39 cellular contexts compared by ENCODE assay signal in the genomic region with DNA sequence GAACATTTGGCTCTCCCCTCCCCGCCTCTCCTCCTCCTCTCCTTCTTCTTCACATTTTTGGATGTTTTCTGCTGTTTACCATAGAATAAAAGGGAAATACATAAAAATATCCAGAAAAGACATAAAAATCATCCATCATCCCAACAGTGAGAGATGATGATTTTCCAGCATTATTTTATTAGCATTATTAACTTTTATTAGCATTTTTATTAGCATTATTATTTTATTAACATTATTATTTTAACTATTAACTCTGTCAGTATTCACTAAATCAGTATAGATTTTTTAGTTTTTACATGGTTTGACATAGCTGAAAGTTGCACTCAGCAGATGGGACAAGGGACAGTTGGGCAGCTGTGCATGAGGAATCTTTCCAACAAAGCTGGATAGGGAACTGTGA.
"Had no signal": no experiment of that assay in that cellular context is flagged by ENCODE, and none has a peak within 500 bp of the region (broad histone marks: within the 10 kb centered on the region; RNA-seq: fewer than 3 reads in every experiment).

No MANE protein-coding gene starts in this region.

- H3K4me3 ChIP-seq: adrenal gland, ascending aorta, body of pancreas, breast epithelium, cardiac muscle cell had no signal

- DNase-seq: activated effector memory CD4-positive, alpha-beta T cell treated with anti-CD3 and anti-CD28 coated beads, Interleukin-2, amount 50 U/mL, for 16 hours; activated effector memory CD4-positive, alpha-beta T cell treated with Interleukin-2 at 50 U/mL for 16 hours; activated gamma-delta T cell; activated gamma-delta T cell treated with Interleukin-2 at 50 U/mL for 16 hours; activated naive CD4-positive, alpha-beta T cell; activated naive CD4-positive, alpha-beta T cell treated with anti-CD3 and anti-CD28 coated beads for 36 hours; activated naive CD4-positive, alpha-beta T cell treated with anti-CD3 and anti-CD28 coated beads, Interleukin-2, amount 10 ng/mL, durations not matched to agents 7 days and 5 days; activated naive CD4-positive, alpha-beta T cell treated with anti-CD3 and anti-CD28 coated beads, Interleukin-2, amount 50 U/mL, for 16 hours; activated naive CD4-positive, alpha-beta T cell treated with Interleukin-2 at 50 U/mL for 16 hours; activated naive CD8-positive, alpha-beta T cell treated with anti-CD3 and anti-CD28 coated beads for 36 hours; activated naive CD8-positive, alpha-beta T cell treated with anti-CD3 and anti-CD28 coated beads, Interleukin-2, amount 10 ng/mL, durations not matched to agents 7 days and 5 days; activated naive CD8-positive, alpha-beta T cell treated with anti-CD3 and anti-CD28 coated beads, Interleukin-2, amount 50 U/mL, for 24 hours; activated T-cell treated with anti-CD3 and anti-CD28 coated beads, Interleukin-2, amount 50 U/mL, for 1 hour; activated T-cell treated with anti-CD3 and anti-CD28 coated beads, Interleukin-2, amount 50 U/mL, for 24 hours; activated T-cell treated with anti-CD3 and anti-CD28 coated beads, Interleukin-2, amount 50 U/mL, for 4 hours; activated T-cell treated with anti-CD3 and anti-CD28 coated beads, Interleukin-2, amount 50 U/mL, for 48 hours; adrenal gland; amniotic stem cell; amygdala; anterior cingulate cortex; aorta; body of pancreas; brain microvascular endothelial cell; caudate nucleus; central memory CD4-positive, alpha-beta T cell; cerebellar nuclear complex had no signal

- H3K4me3 Mint-ChIP-seq: activated naive CD4-positive, alpha-beta T cell treated with anti-CD3 and anti-CD28 coated beads for 36 hours; activated naive CD4-positive, alpha-beta T cell treated with anti-CD3 and anti-CD28 coated beads, Interleukin-2, amount 10 ng/mL, durations not matched to agents 7 days and 5 days; activated naive CD4-positive, alpha-beta T cell treated with anti-CD3 and anti-CD28 coated beads, Interleukin-2, amount 50 U/mL, for 24 hours; activated naive CD8-positive, alpha-beta T cell; activated naive CD8-positive, alpha-beta T cell treated with anti-CD3 and anti-CD28 coated beads for 36 hours; activated naive CD8-positive, alpha-beta T cell treated with anti-CD3 and anti-CD28 coated beads, Interleukin-2, amount 10 ng/mL, durations not matched to agents 7 days and 5 days; activated naive CD8-positive, alpha-beta T cell treated with anti-CD3 and anti-CD28 coated beads, Interleukin-2, amount 50 U/mL, for 24 hours; activated T-cell treated with anti-CD3 and anti-CD28 coated beads, Interleukin-2, amount 50 U/mL, for 24 hours; activated T-cell treated with anti-CD3 and anti-CD28 coated beads, Interleukin-2, amount 50 U/mL, for 4 hours; activated T-helper 1 cell treated with anti-CD3 and anti-CD28 coated beads, Interleukin-12 subunit alpha, Interleukin-12 subunit beta, Interleukin-2, Interleukin-4 antibody, amounts not matched to agents 30 ng/mL and 10 ng/mL and 1 ng/mL, durations not matched to agents 14 hours and 24 hours and 36 hours; activated T-helper 17 cell treated with anti-CD3 and anti-CD28 coated beads, Interleukin-2, amount 50 U/mL, for 72 hours; brain; central memory CD8-positive, alpha-beta T cell had no signal

- H3K36me3 Mint-ChIP-seq: activated naive CD4-positive, alpha-beta T cell treated with anti-CD3 and anti-CD28 coated beads, Interleukin-2, amount 10 ng/mL, durations not matched to agents 7 days and 5 days; activated naive CD4-positive, alpha-beta T cell treated with anti-CD3 and anti-CD28 coated beads, Interleukin-2, amount 50 U/mL, for 24 hours; activated naive CD4-positive, alpha-beta T cell treated with anti-CD3 and anti-CD28 coated beads, Interleukin-2, amount 50 U/mL, for 72 hours; activated naive CD8-positive, alpha-beta T cell; activated naive CD8-positive, alpha-beta T cell treated with anti-CD3 and anti-CD28 coated beads for 36 hours; activated naive CD8-positive, alpha-beta T cell treated with anti-CD3 and anti-CD28 coated beads, Interleukin-2, amount 10 ng/mL, durations not matched to agents 7 days and 5 days; brain had no signal

- ATAC-seq: activated naive CD4-positive, alpha-beta T cell treated with anti-CD3 and anti-CD28 coated beads, Interleukin-2, amount 50 U/mL, for 72 hours; activated naive CD8-positive, alpha-beta T cell treated with anti-CD3 and anti-CD28 coated beads, Interleukin-2, amount 50 U/mL, for 24 hours; activated T-cell treated with anti-CD3 and anti-CD28 coated beads, Interleukin-2, amount 50 U/mL, for 4 hours; activated T-helper 17 cell treated with anti-CD3 and anti-CD28 coated beads, Interleukin-2, amount 50 U/mL, for 72 hours; body of pancreas had no signal

- H3K27ac Mint-ChIP-seq: activated naive CD4-positive, alpha-beta T cell treated with anti-CD3 and anti-CD28 coated beads for 36 hours; activated naive CD4-positive, alpha-beta T cell treated with anti-CD3 and anti-CD28 coated beads, Interleukin-2, amount 10 ng/mL, durations not matched to agents 7 days and 5 days; activated naive CD4-positive, alpha-beta T cell treated with anti-CD3 and anti-CD28 coated beads, Interleukin-2, amount 50 U/mL, for 24 hours; activated naive CD4-positive, alpha-beta T cell treated with anti-CD3 and anti-CD28 coated beads, Interleukin-2, amount 50 U/mL, for 72 hours; activated naive CD8-positive, alpha-beta T cell; activated naive CD8-positive, alpha-beta T cell treated with anti-CD3 and anti-CD28 coated beads for 36 hours; activated naive CD8-positive, alpha-beta T cell treated with anti-CD3 and anti-CD28 coated beads, Interleukin-2, amount 10 ng/mL, durations not matched to agents 7 days and 5 days; activated naive CD8-positive, alpha-beta T cell treated with anti-CD3 and anti-CD28 coated beads, Interleukin-2, amount 50 U/mL, for 24 hours; activated T-cell treated with anti-CD3 and anti-CD28 coated beads, Interleukin-2, amount 50 U/mL, for 24 hours; activated T-helper 1 cell treated with anti-CD3 and anti-CD28 coated beads, Interleukin-12 subunit alpha, Interleukin-12 subunit beta, Interleukin-2, Interleukin-4 antibody, amounts not matched to agents 30 ng/mL and 10 ng/mL and 1 ng/mL, durations not matched to agents 14 hours and 24 hours and 36 hours; activated T-helper 17 cell treated with anti-CD3 and anti-CD28 coated beads, Interleukin-2, amount 50 U/mL, for 72 hours; activated T-helper 2 cell treated with anti-CD3 and anti-CD28 coated beads, Interferon-gamma antibody, Interleukin-2, Interleukin-4, amounts not matched to agents 10 μg/mL and 5 μg/mL and 100 μg/mL, durations not matched to agents 14 hours and 24 hours and 36 hours; brain had no signal

- H3K4me1 Mint-ChIP-seq: activated naive CD4-positive, alpha-beta T cell treated with anti-CD3 and anti-CD28 coated beads, Interleukin-2, amount 10 ng/mL, durations not matched to agents 7 days and 5 days; activated naive CD4-positive, alpha-beta T cell treated with anti-CD3 and anti-CD28 coated beads, Interleukin-2, amount 50 U/mL, for 24 hours; activated naive CD8-positive, alpha-beta T cell treated with anti-CD3 and anti-CD28 coated beads for 36 hours; activated naive CD8-positive, alpha-beta T cell treated with anti-CD3 and anti-CD28 coated beads, Interleukin-2, amount 50 U/mL, for 24 hours; activated T-helper 17 cell treated with anti-CD3 and anti-CD28 coated beads, Interleukin-2, amount 50 U/mL, for 72 hours; brain had no signal

- H3K36me3 ChIP-seq: adrenal gland, ascending aorta, brain microvascular endothelial cell, breast epithelium, cardiac muscle cell had no signal

- H3K27me3 ChIP-seq: ascending aorta, body of pancreas, brain microvascular endothelial cell, breast epithelium, cardiac muscle cell had no signal

- H3K27ac ChIP-seq: adrenal gland, ascending aorta, body of pancreas, brain microvascular endothelial cell, breast epithelium, cardiac muscle cell had no signal

- FAIRE-seq: astrocyte, bronchial epithelial cell had no signal

- H3K9me3 Mint-ChIP-seq: activated naive CD4-positive, alpha-beta T cell treated with anti-CD3 and anti-CD28 coated beads for 36 hours; activated naive CD4-positive, alpha-beta T cell treated with anti-CD3 and anti-CD28 coated beads, Interleukin-2, amount 50 U/mL, for 24 hours; activated naive CD4-positive, alpha-beta T cell treated with anti-CD3 and anti-CD28 coated beads, Interleukin-2, amount 50 U/mL, for 72 hours; activated naive CD8-positive, alpha-beta T cell treated with anti-CD3 and anti-CD28 coated beads for 36 hours; activated naive CD8-positive, alpha-beta T cell treated with anti-CD3 and anti-CD28 coated beads, Interleukin-2, amount 50 U/mL, for 24 hours; activated T-cell treated with anti-CD3 and anti-CD28 coated beads, Interleukin-2, amount 50 U/mL, for 24 hours; activated T-cell treated with anti-CD3 and anti-CD28 coated beads, Interleukin-2, amount 50 U/mL, for 4 hours; activated T-helper 17 cell treated with anti-CD3 and anti-CD28 coated beads, Interleukin-2, amount 50 U/mL, for 72 hours; activated T-helper 2 cell treated with anti-CD3 and anti-CD28 coated beads, Interferon-gamma antibody, Interleukin-2, Interleukin-4, amounts not matched to agents 10 μg/mL and 5 μg/mL and 100 μg/mL, durations not matched to agents 14 hours and 24 hours and 36 hours; central memory CD8-positive, alpha-beta T cell had no signal

- H3K9me3 ChIP-seq: adrenal gland, ascending aorta, body of pancreas, breast epithelium had no signal

- H3K4me1 ChIP-seq: adrenal gland, ascending aorta, breast epithelium had no signal
